ENCODE assay signal across 13 cellular contexts in the genomic region with DNA sequence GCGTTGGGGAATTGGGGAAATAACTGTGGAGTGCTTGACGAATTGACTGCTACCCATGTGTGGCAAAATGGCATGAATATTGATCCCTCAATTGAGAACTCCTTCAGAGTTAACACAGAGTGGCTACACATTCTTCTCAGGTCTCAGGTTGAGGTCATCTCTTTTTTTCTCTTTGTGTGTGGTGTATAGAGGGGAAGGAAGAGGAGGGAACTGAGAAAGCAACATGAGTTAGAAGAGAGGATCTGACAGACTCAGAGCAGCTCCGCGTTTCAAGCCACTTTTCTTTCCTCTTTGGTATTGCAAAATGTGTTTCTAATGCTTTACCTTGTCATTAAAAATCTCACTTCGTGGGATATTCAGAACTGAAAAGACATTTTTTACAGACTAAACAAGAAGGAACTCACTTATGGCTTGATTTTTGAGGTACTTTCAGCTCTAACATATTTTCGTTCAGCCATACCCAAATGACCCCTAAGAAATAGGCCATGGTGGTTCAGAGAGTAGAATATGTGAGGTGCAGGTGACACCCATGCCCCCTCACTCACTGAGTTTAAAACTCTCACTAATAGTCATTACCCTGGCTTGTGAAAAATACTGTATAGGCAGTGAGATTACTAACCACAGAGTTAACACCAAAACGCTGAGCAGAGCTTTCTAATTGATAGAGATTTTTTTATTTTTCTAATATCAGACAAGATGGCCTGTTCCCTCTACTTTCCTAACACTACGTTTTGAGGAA. TPM values are rescaled to one million over a fixed set of nuclear protein-coding genes. Genes with fewer than 3 reads are reported as not detected.
DNase-seq lines count a peak whose midpoint lies in the region; ATAC-seq and TF ChIP-seq lines count a peak whose summit lies in the region.
"Had no signal": no experiment of that assay in that cellular context is flagged by ENCODE, and none has a peak within 500 bp of the region (broad histone marks: within the 10 kb centered on the region; RNA-seq: fewer than 3 reads in every experiment).

No MANE protein-coding gene starts in this region.

- H3K79me2 ChIP-seq in MM.1S (ENCODE audit: low read length) (no peaks in the 10 kb centered on the region), osteoblast (ENCODE audit: insufficient read depth, low read length) (no peaks in the 10 kb centered on the region)
- H3K79me2 ChIP-seq: parathyroid adenoma had no signal

- H3K4me2 ChIP-seq in MM.1S (ENCODE audit: low read depth, low read length) (peak overlapping the region; percentile 44; the same call in 1 of the 2 replicates), osteoblast (ENCODE audit: insufficient read depth, low read length) (no peak overlapping the region)

- H3K4me3 Mint-ChIP-seq in nephron progenitor cell = no peak overlapping the region
- H3K4me3 Mint-ChIP-seq: H9 had no signal

- H3K27me3 Mint-ChIP-seq in nephron progenitor cell (ENCODE audit: low read depth, poor library complexity) = no peaks in the 10 kb centered on the region

- intact Hi-C loops in uterus (cut with DNase I; ENCODE audit: low total_unique reads) = no loop called here

- H2AFZ ChIP-seq in MM.1S (ENCODE audit: low read length) (no peak overlapping the region), osteoblast (ENCODE audit: low read length) (no peak overlapping the region)
- H2AFZ ChIP-seq: parathyroid adenoma had no signal

- H3K9ac ChIP-seq in MM.1S (ENCODE audit: low read length) = peak overlapping the region; percentile 32; the same call in 1 of the 2 replicates
- H3K9ac ChIP-seq: parathyroid adenoma had no signal

- H3F3A ChIP-seq in MM.1S (ENCODE audit: insufficient read depth, low read length) = no peaks in the 10 kb centered on the region; the same call in 1 of the 2 replicates

- H3K36me3 ChIP-seq in MM.1S (replicated peaks; ENCODE audit: insufficient read depth, low read length) (no peaks in the 10 kb centered on the region), osteoblast (ENCODE audit: insufficient read depth, low read length) (no peaks in the 10 kb centered on the region), uterus (no peaks in the 10 kb centered on the region)
- H3K36me3 ChIP-seq: esophagus muscularis mucosa had no signal

- no peaks in the 10 kb centered on the region for H3K4me1 Mint-ChIP-seq in nephron progenitor cell
- H3K4me1 Mint-ChIP-seq: H9 had no signal

- H3K9me3 ChIP-seq in MM.1S (replicated peaks; ENCODE audit: insufficient read depth, low read length) (no peaks in the 10 kb centered on the region), osteoblast (ENCODE audit: low read depth, low read length) (no peaks in the 10 kb centered on the region), uterus (no peaks in the 10 kb centered on the region)
- H3K9me3 ChIP-seq: esophagus muscularis mucosa had no signal

- ATAC-seq in HG02588 (IDR thresholded peaks at IDR 0.05; ENCODE audit: unreplicated experiment) = peak; percentile 88

- no peak overlapping the region; the same call in 1 of the 2 replicates for H3K4me3 ChIP-seq in MM.1S (ENCODE audit: low read length)
- no peak overlapping the region for H3K4me3 ChIP-seq in osteoblast (ENCODE audit: insufficient read depth, low read length)
- no peak overlapping the region for H3K4me3 ChIP-seq in uterus
- H3K4me3 ChIP-seq: esophagus muscularis mucosa had no signal

- H3K27ac ChIP-seq in MM.1S (ENCODE audit: low read length) = peak overlapping the region; percentile 62; the same call in 1 of the 2 replicates
- no peak overlapping the region for H3K27ac ChIP-seq in osteoblast (ENCODE audit: low read depth, low read length)
- H3K27ac ChIP-seq in uterus = no peak overlapping the region
- H3K27ac ChIP-seq: 22Rv1, esophagus muscularis mucosa, parathyroid adenoma had no signal

- TF ChIP-seq POLR2A in uterus (IDR thresholded peaks at IDR 0.05) = no peak

- H3K27me3 ChIP-seq in MM.1S (replicated peaks; ENCODE audit: insufficient read depth, low read length) (no peaks in the 10 kb centered on the region), osteoblast (ENCODE audit: insufficient read depth, low read length) (no peaks in the 10 kb centered on the region), uterus (no peaks in the 10 kb centered on the region)
- H3K27me3 ChIP-seq: esophagus muscularis mucosa had no signal

- H3K4me1 ChIP-seq in MM.1S (ENCODE audit: low read length) (no peaks in the 10 kb centered on the region), osteoblast (ENCODE audit: insufficient read depth, low read length) (no peaks in the 10 kb centered on the region), uterus (no peaks in the 10 kb centered on the region)
- H3K4me1 ChIP-seq: esophagus muscularis mucosa, parathyroid adenoma had no signal

- H3K9me3 Mint-ChIP-seq in nephron progenitor cell = no peaks in the 10 kb centered on the region
- H3K9me3 Mint-ChIP-seq: H9 had no signal

- H4K20me1 ChIP-seq in MM.1S (ENCODE audit: insufficient read depth, low read length) (no peaks in the 10 kb centered on the region), osteoblast (ENCODE audit: insufficient read depth, low read length) (no peaks in the 10 kb centered on the region)

- no peaks in the 10 kb centered on the region for H3K36me3 Mint-ChIP-seq in nephron progenitor cell (ENCODE audit: low read depth)

- peak overlapping the region; percentile 46 for H3K27ac Mint-ChIP-seq in nephron progenitor cell
- H3K27ac Mint-ChIP-seq: H9 had no signal

- no peaks in the 10 kb centered on the region for H3K9me2 ChIP-seq in MM.1S (replicated peaks; ENCODE audit: insufficient read depth, low read length)

- TF ChIP-seq CTCF in MM.1S (IDR thresholded peaks at IDR 0.05; ENCODE audit: low read length) (no peak), nephron progenitor cell (IDR thresholded peaks at IDR 0.05) (no peak), osteoblast (IDR thresholded peaks at IDR 0.05; ENCODE audit: extremely low read depth, low read depth, low read length) (no peak), uterus (IDR thresholded peaks at IDR 0.05) (no peak)

- DNase-seq in NOMO-1 treated with DMSO at 0.1 percent for 48 hours (lab: John Stamatoyannopoulos, UW; ENCODE audit: unreplicated experiment) (peak; percentile 26), NOMO-1 treated with dmso at 0.1 percent for 144 hours (lab: John Stamatoyannopoulos, UW; ENCODE audit: unreplicated experiment) (no peak), MM.1S (no peak), nephron progenitor cell (no peak), osteoblast (ENCODE audit: insufficient read length, low spot score, missing footprints) (no peak), HPDE6-E6E7 (ENCODE audit: extremely low spot score) (no peak), uterus (no peak)
- DNase-seq: aorta, H9 had no signal

RNA-seq across cellular contexts. Expression of gene STAT4, which starts 22.5 kb away (rescaled TPM):
- total RNA-seq in osteoblast = 11.5 and 16.6 TPM in 2 replicates
- 1 to 10 TPM in 2 of 4 donors, under 1 TPM in 1, not detected in 1; 0.51 to 4.8 (median 2.3) TPM for total RNA-seq in uterus
